In genomic region chr2:199228887-199229819, GRCh38 we compare ENCODE assay signal across 8 cellular contexts.
DNase-seq lines count a peak whose midpoint lies in the region; ATAC-seq and TF ChIP-seq lines count a peak whose summit lies in the region.

No MANE protein-coding gene starts in this region.

- POLR2A ChIA-PET in SK-N-SH (lab: Yijun Ruan, JAX) = no interaction called here

- in situ Hi-C loops in ACHN (cut with HindIII; ENCODE audit: low pct_ligation_motif_present, low pct_unique_long_range_greater_than_20kb, low sequenced_read_pairs) = no loop called here

- H3K4me1 Mint-ChIP-seq in neural progenitor cell = no peaks in the 10 kb centered on the region

- no peaks in the 10 kb centered on the region for H3K9me2 ChIP-seq in SK-N-SH

- no peak for TF ChIP-seq CTCF in SK-N-SH (IDR thresholded peaks at IDR 0.05)
- no peak for TF ChIP-seq CTCF in neural progenitor cell (IDR thresholded peaks at IDR 0.05)

- no peak overlapping the region for H2AFZ ChIP-seq in SK-N-SH (ENCODE audit: low read depth)
- H2AFZ ChIP-seq in neural progenitor cell (replicated peaks) = no peak overlapping the region

- H3K27ac ChIP-seq in SK-N-SH (ENCODE audit: low read depth in 2 of 2, low read length in 1 of 2) = no peak overlapping the region
- no peak overlapping the region for H3K27ac ChIP-seq in neural progenitor cell

- H3K79me2 ChIP-seq in SK-N-SH (ENCODE audit: insufficient read depth) = no peaks in the 10 kb centered on the region
- no peaks in the 10 kb centered on the region for H3K79me2 ChIP-seq in neural progenitor cell (ENCODE audit: low read depth)

- H3K4me1 ChIP-seq in SK-N-SH (ENCODE audit: control insufficient read depth in 1 of 2, insufficient read depth in 2 of 2, low read depth in 1 of 2, low read length in 1 of 2) = no peaks in the 10 kb centered on the region
- H3K4me1 ChIP-seq in neural progenitor cell = no peaks in the 10 kb centered on the region

- H3K4me3 ChIP-seq in SK-N-SH (ENCODE audit: low read depth in 2 of 2, low read length in 1 of 2) = no peak overlapping the region
- no peak overlapping the region for H3K4me3 ChIP-seq in neural progenitor cell

- ATAC-seq in GM18861 (IDR thresholded peaks at IDR 0.05; ENCODE audit: unreplicated experiment) (peak; percentile 99), HG03135 (IDR thresholded peaks at IDR 0.05; ENCODE audit: unreplicated experiment) (peak; percentile 83)

- H3K9ac ChIP-seq in SK-N-SH (no peak overlapping the region), neural progenitor cell (no peak overlapping the region)

- H3K9me3 ChIP-seq in SK-N-SH (no peaks in the 10 kb centered on the region), neural progenitor cell (ENCODE audit: low read depth) (no peaks in the 10 kb centered on the region)

- H3F3A ChIP-seq in SK-N-SH (replicated peaks; ENCODE audit: insufficient read depth) (peaks cover 3% of the 10 kb centered on the region), neural progenitor cell (ENCODE audit: low read depth) (no peaks in the 10 kb centered on the region)

- H3K9me3 Mint-ChIP-seq in neural progenitor cell = peaks cover 13% of the 10 kb centered on the region

- H3K27me3 Mint-ChIP-seq in neural progenitor cell (ENCODE audit: insufficient read depth, low read depth) = no peaks in the 10 kb centered on the region

- no peak overlapping the region for H3K27ac Mint-ChIP-seq in neural progenitor cell

- no peaks in the 10 kb centered on the region for H3K36me3 Mint-ChIP-seq in neural progenitor cell

- CTCF ChIA-PET in SK-N-SH (lab: Yijun Ruan, JAX) = no interaction called here

- H3K4me3 Mint-ChIP-seq in neural progenitor cell = no peak overlapping the region

- H3K4me2 ChIP-seq in SK-N-SH (peak overlapping the region; percentile 58), neural progenitor cell (no peak overlapping the region)

- 19% methylated on average over 13 of the region's 19 CpGs for WGBS in SK-N-SH (ENCODE audit: low lambda C conversion rate)

- TF ChIP-seq RAD21 in SK-N-SH (IDR thresholded peaks at IDR 0.05; ENCODE audit: low read length) = no peak

- peak in 1 of 2 experiments; percentile 76; a peak in 2 of 4 replicates for TF ChIP-seq EP300 in SK-N-SH (IDR thresholded peaks at IDR 0.05; ENCODE audit: borderline replicate concordance in 1 of 2, low read depth in 1 of 2, low read length in 1 of 2)

- H4K20me1 ChIP-seq in SK-N-SH (ENCODE audit: insufficient read depth) = no peaks in the 10 kb centered on the region
- H4K20me1 ChIP-seq in neural progenitor cell (ENCODE audit: low read depth) = no peaks in the 10 kb centered on the region

- H3K36me3 ChIP-seq in SK-N-SH (replicated peaks in 1 of 2; ENCODE audit: control insufficient read depth in 1 of 2, insufficient read depth in 2 of 2, low read length in 1 of 2) (no peaks in the 10 kb centered on the region), neural progenitor cell (no peaks in the 10 kb centered on the region)

- H3K27me3 ChIP-seq in SK-N-SH (ENCODE audit: insufficient read depth) = no peaks in the 10 kb centered on the region
- no peaks in the 10 kb centered on the region for H3K27me3 ChIP-seq in neural progenitor cell

- peak; percentile 86 for DNase-seq in ACHN
- no peak for DNase-seq in SK-N-SH
- DNase-seq in kidney glomerular epithelial cell (lab: John Stamatoyannopoulos, UW) = peak; percentile 35
- no peak for DNase-seq in neural progenitor cell (ENCODE audit: low spot score)
- DNase-seq in SK-N-DZ (ENCODE audit: low spot score) = no peak
- no peak for DNase-seq in NCI-H1092 (lab: John Stamatoyannopoulos, UW)

TF ChIP-seq in SK-N-SH, 30 proteins besides CTCF, POLR2A, EP300 and RAD21:
- TF ChIP-seq NRF1 (IDR thresholded peaks at IDR 0.05; ENCODE audit: low read depth, low read length) (no peak), RCOR1 (IDR thresholded peaks at IDR 0.05; ENCODE audit: low read length) (no peak), FOSL2 (IDR thresholded peaks at IDR 0.05; ENCODE audit: borderline replicate concordance, low read depth) (peak; percentile 87), ZBTB33 (IDR thresholded peaks at IDR 0.05; ENCODE audit: borderline replicate concordance, low read depth) (0 out of 2 replicates have a peak, but pooled peaks have one; percentile 45), CHD2 (IDR thresholded peaks at IDR 0.05; ENCODE audit: low read length, partially characterized antibody) (no peak), FOXJ3 (CRISPR knock-in tag; IDR thresholded peaks at IDR 0.05) (no peak), TAF1 (IDR thresholded peaks at IDR 0.05; ENCODE audit: borderline replicate concordance, low read depth, low read length) (no peak), POLR2AphosphoS5 (IDR thresholded peaks at IDR 0.05; ENCODE audit: low read depth, low read length) (0 out of 2 replicates have a peak, but pooled peaks have one; percentile 20), ELF1 (IDR thresholded peaks at IDR 0.05) (no peak), TCF12 (IDR thresholded peaks at IDR 0.05) (peak; percentile 93), PBX3 (IDR thresholded peaks at IDR 0.05) (peak; percentile 66), GATA2 (CRISPR knock-in tag; IDR thresholded peaks at IDR 0.05) (no peak), RXRA (IDR thresholded peaks at IDR 0.05; ENCODE audit: borderline replicate concordance, low read depth) (peak; percentile 63; the same call in 1 of the 2 replicates), MAX (IDR thresholded peaks at IDR 0.05; ENCODE audit: low read depth) (no peak; the same call in 1 of the 2 replicates), NFIC (IDR thresholded peaks at IDR 0.05; ENCODE audit: borderline replicate concordance) (peak; percentile 88), EZH2phosphoT487 (IDR thresholded peaks at IDR 0.05; ENCODE audit: borderline replicate concordance, low read depth) (no peak), RFX5 (IDR thresholded peaks at IDR 0.05; ENCODE audit: low read length) (no peak), MXI1 (IDR thresholded peaks at IDR 0.05; ENCODE audit: low read depth, low read length) (no peak), JUND (IDR thresholded peaks at IDR 0.05) (peak; percentile 78), SMC3 (IDR thresholded peaks at IDR 0.05; ENCODE audit: low read depth, low read length) (no peak), TEAD4 (IDR thresholded peaks at IDR 0.05; ENCODE audit: borderline replicate concordance, insufficient read depth) (peak; percentile 40; the same call in 1 of the 2 replicates), GABPA (IDR thresholded peaks at IDR 0.05; ENCODE audit: low read depth) (no peak), MEF2A (IDR thresholded peaks at IDR 0.05; ENCODE audit: borderline replicate concordance, low read depth) (no peak), FOXM1 (IDR thresholded peaks at IDR 0.05; ENCODE audit: low read depth) (no peak)
- TF ChIP-seq, protein P1, sequence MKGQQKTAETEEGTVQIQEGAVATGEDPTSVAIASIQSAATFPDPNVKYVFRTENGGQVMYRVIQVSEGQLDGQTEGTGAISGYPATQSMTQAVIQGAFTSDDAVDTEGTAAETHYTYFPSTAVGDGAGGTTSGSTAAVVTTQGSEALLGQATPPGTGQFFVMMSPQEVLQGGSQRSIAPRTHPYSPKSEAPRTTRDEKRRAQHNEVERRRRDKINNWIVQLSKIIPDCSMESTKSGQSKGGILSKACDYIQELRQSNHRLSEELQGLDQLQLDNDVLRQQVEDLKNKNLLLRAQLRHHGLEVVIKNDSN (IDR thresholded peaks at IDR 0.05; ENCODE audit: borderline replicate concordance, low read depth) = no peak
- TF ChIP-seq, protein P2, sequence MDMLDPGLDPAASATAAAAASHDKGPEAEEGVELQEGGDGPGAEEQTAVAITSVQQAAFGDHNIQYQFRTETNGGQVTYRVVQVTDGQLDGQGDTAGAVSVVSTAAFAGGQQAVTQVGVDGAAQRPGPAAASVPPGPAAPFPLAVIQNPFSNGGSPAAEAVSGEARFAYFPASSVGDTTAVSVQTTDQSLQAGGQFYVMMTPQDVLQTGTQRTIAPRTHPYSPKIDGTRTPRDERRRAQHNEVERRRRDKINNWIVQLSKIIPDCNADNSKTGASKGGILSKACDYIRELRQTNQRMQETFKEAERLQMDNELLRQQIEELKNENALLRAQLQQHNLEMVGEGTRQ (IDR thresholded peaks at IDR 0.05; ENCODE audit: borderline replicate concordance, low read depth, low read length) = no peak

Comparison
In these comparisons a context has a peak if more than half of its experiments do, and no peak if none do; other contexts are left out.
1. DNase-seq: peak in ACHN (single experiment) and kidney glomerular epithelial cell (single experiment); none in SK-N-SH (single experiment), neural progenitor cell (single experiment), SK-N-DZ (single experiment) and NCI-H1092 (single experiment).